8 cellular contexts compared by ENCODE assay signal in genomic region chr10:100986623-100986951, GRCh38. TPM values are rescaled to one million over a fixed set of nuclear protein-coding genes. Genes with fewer than 3 reads are reported as not detected.
DNase-seq lines count a peak whose midpoint lies in the region; ATAC-seq, FAIRE-seq and TF ChIP-seq lines count a peak whose summit lies in the region.

No MANE protein-coding gene starts in this region.

- TF ChIP-seq CTCF in CD14-positive monocyte (IDR thresholded peaks at IDR 0.05): no peak
- TF ChIP-seq CTCF in NB4 (IDR thresholded peaks at IDR 0.05; ENCODE audit: low read depth, low read length): no peak
- no peak for TF ChIP-seq CTCF in H1 (IDR thresholded peaks at IDR 0.05; ENCODE audit: control extremely low read depth in 1 of 3, insufficient read depth in 1 of 3, low read depth in 1 of 3, low read length in 3 of 3)
- no peak for TF ChIP-seq CTCF in neural cell (IDR thresholded peaks at IDR 0.05; ENCODE audit: poor library complexity, severe bottlenecking)
- no peak for TF ChIP-seq CTCF in GM10266 (IDR thresholded peaks at IDR 0.05; ENCODE audit: control insufficient read depth, insufficient read depth, low read depth, missing control alignments)

- peaks cover 43 to 45% of the 10 kb centered on the region in 2 donors for H3K36me3 Mint-ChIP-seq in CD14-positive monocyte

- no peak overlapping the region for H3K14ac ChIP-seq in H1 (ENCODE audit: insufficient read length)

- TF ChIP-seq EP300 in H1 (IDR thresholded peaks at IDR 0.05; ENCODE audit: borderline replicate concordance in 1 of 2, low read depth in 2 of 2, low read length in 2 of 2) (no peak), neural cell (conservative IDR thresholded peaks at IDR 0.05; ENCODE audit: poor library complexity, severe bottlenecking) (no peak)

- peaks cover 0 to 12% (median 5%) of the 10 kb centered on the region in 4 experiments; a peak in 4 of 7 replicates for H3K4me1 ChIP-seq in H1 (replicated peaks in 1 of 4; ENCODE audit: control insufficient read depth in 3 of 4, insufficient read depth in 4 of 4, low read length in 3 of 4)

- H3K9me2 ChIP-seq in neural cell (ENCODE audit: insufficient read depth, low read length): no peaks in the 10 kb centered on the region

- H2BK15ac ChIP-seq in H1 (ENCODE audit: low read length): no peak overlapping the region

- H3K27ac Mint-ChIP-seq in CD14-positive monocyte: peak overlapping the region in 1 of 7 donors; percentile 90

- H2BK5ac ChIP-seq in H1 (ENCODE audit: low read depth, low read length): peak overlapping the region; percentile 96

- TF ChIP-seq RAD21 in H1 (IDR thresholded peaks at IDR 0.05 in 1 of 2, conservative IDR thresholded peaks at IDR 0.05 in 1 of 2; ENCODE audit: low read depth in 2 of 2, low read length in 2 of 2) (no peak), neural cell (conservative IDR thresholded peaks at IDR 0.05) (no peak)

- H4K20me1 ChIP-seq in H1 (replicated peaks in 1 of 2; ENCODE audit: control insufficient read depth in 1 of 2, insufficient read depth in 2 of 2, low read length in 2 of 2): peaks cover 7 to 18% of the 10 kb centered on the region in 2 experiments
- no peaks in the 10 kb centered on the region for H4K20me1 ChIP-seq in neural cell (ENCODE audit: insufficient read depth)

- peaks cover 15% of the 10 kb centered on the region for H3K79me1 ChIP-seq in H1 (ENCODE audit: low read depth, low read length)

- H3K4me2 ChIP-seq in H1 (ENCODE audit: insufficient read depth in 1 of 2, low read depth in 2 of 2, low read length in 2 of 2) (peak overlapping the region; percentile 85 to 98), neural cell (ENCODE audit: low read length) (peak overlapping the region; percentile 90)

- H2BK12ac ChIP-seq in H1 (ENCODE audit: low read depth, low read length): no peak overlapping the region

- peaks cover 0 to 6% (median 4%) of the 10 kb centered on the region in 7 donors for H3K9me3 Mint-ChIP-seq in CD14-positive monocyte

- 24% methylated on average over 17 of the region's 17 CpGs; no CpG with 5 or more reads in 1 of the 2 experiments for WGBS in H1 (ENCODE audit: extremely low coverage in 1 of 2, insufficient coverage in 1 of 2, insufficient read length in 1 of 2, insufficient replicate concordance in 2 of 2, low coverage in 1 of 2, low lambda C conversion rate in 2 of 2, missing lambda C conversion rate in 1 of 2), 2 experiments

- peak overlapping the region; percentile 100 for H3K4me3 ChIP-seq in NB4 (ENCODE audit: low read depth, low read length)
- peak overlapping the region; percentile 68 to 92 (median 80) for H3K4me3 ChIP-seq in H1 (ENCODE audit: extremely low read depth in 1 of 4, insufficient read depth in 2 of 4, low read depth in 3 of 4, low read length in 4 of 4)
- peak overlapping the region; percentile 87 for H3K4me3 ChIP-seq in neural cell (ENCODE audit: low read length)

- H3K27ac ChIP-seq in H1 (ENCODE audit: low read depth, low read length): no peak overlapping the region
- H3K27ac ChIP-seq in neural cell (ENCODE audit: low read length): peak overlapping the region; percentile 94

- H3K9me3 ChIP-seq in H1 (ENCODE audit: insufficient read depth in 2 of 2, low read depth in 1 of 2, low read length in 1 of 2) (no peaks in the 10 kb centered on the region), neural cell (ENCODE audit: low read length) (no peaks in the 10 kb centered on the region)

- no peak for TF ChIP-seq POLR2A in NB4 (IDR thresholded peaks at IDR 0.05; ENCODE audit: extremely low read depth, insufficient read length)
- TF ChIP-seq POLR2A in H1 (IDR thresholded peaks at IDR 0.05; ENCODE audit: control extremely low read depth in 1 of 2, low read depth in 2 of 2, low read length in 2 of 2): no peak

- H4K8ac ChIP-seq in H1 (ENCODE audit: extremely low read depth, insufficient read depth, low read length): peak overlapping the region; percentile 97; the same call in 1 of the 2 replicates

- H3K56ac ChIP-seq in H1 (replicated peaks; ENCODE audit: insufficient read length, low read depth, low read length): peak overlapping the region; percentile 23

- H3K23me2 ChIP-seq in H1 (ENCODE audit: low read depth, low read length): peaks cover 9% of the 10 kb centered on the region; the same call in 1 of the 2 replicates

- H3K36me3 ChIP-seq in H1 (ENCODE audit: control insufficient read depth in 2 of 4, insufficient read depth in 4 of 4, low read length in 3 of 4) (peaks cover 14 to 33% (median 26%) of the 10 kb centered on the region in 4 experiments), neural cell (ENCODE audit: insufficient read depth, low read length) (no peaks in the 10 kb centered on the region)

- peak; percentile 29 for DNase-seq in CD14-positive monocyte (ENCODE audit: low spot score)
- DNase-seq in NB4 (ENCODE audit: low read depth): no peak
- no peak for DNase-seq in H1 (ENCODE audit: low read depth in 1 of 2, low spot score in 2 of 2)
- DNase-seq in GM10266 (ENCODE audit: extremely low spot score): no peak
- DNase-seq in NCI-H82 treated with DMSO at 0.1 percent for 48 hours (lab: John Stamatoyannopoulos, UW; ENCODE audit: unreplicated experiment): no peak
- DNase-seq in NCI-H2227 (lab: John Stamatoyannopoulos, UW; ENCODE audit: unreplicated experiment): no peak

- H4K91ac ChIP-seq in H1 (replicated peaks; ENCODE audit: insufficient read length, low read length): no peak overlapping the region

- no peak for FAIRE-seq in H1 (lab: Jason Lieb, UNC)

- H3K27me3 Mint-ChIP-seq in CD14-positive monocyte (ENCODE audit: low read depth in 3 of 3): peaks cover 0 to 2% (median 2%) of the 10 kb centered on the region in 3 donors

- peaks cover 25% of the 10 kb centered on the region for H3K4me1 Mint-ChIP-seq in CD14-positive monocyte

- no peak overlapping the region for H3K18ac ChIP-seq in H1 (ENCODE audit: extremely low read depth, low read length)

- no peaks in the 10 kb centered on the region for H3K27me3 ChIP-seq in H1 (replicated peaks in 1 of 4; ENCODE audit: control insufficient read depth in 3 of 4, extremely low read depth in 1 of 4, insufficient read depth in 3 of 4, low read length in 3 of 4)
- H3K27me3 ChIP-seq in neural cell (ENCODE audit: insufficient read depth, low read depth, low read length): no peaks in the 10 kb centered on the region

- H3F3A ChIP-seq in neural cell (ENCODE audit: insufficient read depth, low read length, poor library complexity, severe bottlenecking): no peaks in the 10 kb centered on the region

- CTCF ChIA-PET in H1 (lab: Charles Lee; ENCODE audit: partially characterized antibody): interaction anchor here (0.6 to 26.8 kb wide), 9 partner anchors 8 to 286 kb away, joined by 3 to 464 read pairs (median 4); partner anchors contain the start of gene SEMA4G

- POLR2A ChIA-PET in H1 (lab: Charles Lee; ENCODE audit: partially characterized antibody): interaction anchor here (1.0 to 4.4 kb wide), 9 partner anchors 10 to 425 kb away, joined by 3 to 34 read pairs (median 4); partner anchors contain the start of gene LZTS2

- no peak overlapping the region for H2BK20ac ChIP-seq in H1 (ENCODE audit: low read length)

- intact Hi-C loops in CD14-positive monocyte (cut with micrococcal nuclease): loop anchor here (5.0 to 10.0 kb wide), 2 partner anchors 72 to 74 kb away; partner anchors contain the start of gene SLF2 (in 2 of the 2)

- no peak overlapping the region for H2AK5ac ChIP-seq in H1 (ENCODE audit: low read depth, low read length)

- peak overlapping the region; percentile 96 to 98 for H3K4me3 Mint-ChIP-seq in CD14-positive monocyte

- no peak overlapping the region for H3K4ac ChIP-seq in H1 (replicated peaks; ENCODE audit: insufficient read length, low read depth, low read length)

- H3K9ac ChIP-seq in H1 (replicated peaks in 1 of 4; ENCODE audit: extremely low read depth in 1 of 4, low read depth in 3 of 4, low read length in 3 of 4): peak overlapping the region; percentile 43 to 83 (median 75); a peak in 6 of 7 replicates
- peak overlapping the region; percentile 93 for H3K9ac ChIP-seq in neural cell (ENCODE audit: low read length)

- no peak for ATAC-seq in activated CD4-positive, CD25-positive, alpha-beta regulatory T cell treated with anti-CD3 and anti-CD28 coated beads, Interleukin-2, amount 50 U/mL, for 24 hours

- H3K23ac ChIP-seq in H1 (ENCODE audit: insufficient read length): no peak overlapping the region

- no peak overlapping the region for H2BK120ac ChIP-seq in H1 (replicated peaks; ENCODE audit: low read depth, low read length)

- peaks cover 17 to 51% of the 10 kb centered on the region in 2 experiments for H3K79me2 ChIP-seq in H1 (ENCODE audit: control insufficient read depth in 1 of 2, insufficient read depth in 2 of 2, low read length in 2 of 2)
- H3K79me2 ChIP-seq in neural cell (replicated peaks; ENCODE audit: insufficient read depth, low read length): peaks cover 12% of the 10 kb centered on the region

- no peak overlapping the region; the same call in 1 of the 2 replicates for H2AFZ ChIP-seq in H1 (ENCODE audit: low read length)
- no peak overlapping the region for H2AFZ ChIP-seq in neural cell (ENCODE audit: low read depth, low read length)

- H4K5ac ChIP-seq in H1 (ENCODE audit: insufficient read length, low read depth, low read length): no peak overlapping the region

RNA-seq across cellular contexts. Expression of gene MRPL43, which starts 0.7 kb away (rescaled TPM):
- polyA plus RNA-seq in CD14-positive monocyte (100 to 1,000 TPM in 1 of 2 donors, 10 to 100 TPM in 1; 98.0 to 123 TPM), H1 (2011; rRNA removed) (149 and 171 TPM in 2 replicates), neural cell (121 and 122 TPM in 2 replicates)
- 74.1 and 80.9 TPM in 2 replicates for total RNA-seq in H1 (2021; fragmentation: NEBNext Ultra II Directional; extraction: Animal tissue kit (Norgen Biotek cat#: 25700))
- polyA plus RNA-seq in H1 (2011; cell fraction: cytosol; rRNA removed): 140 TPM
- polyA plus RNA-seq in H1 (2011; cell fraction: nucleus; rRNA removed): 169 TPM
- 72.3 to 110 TPM (median 101 TPM) in 4 replicates for polyA plus RNA-seq in H1 (2012, experiment 1 of 2)
- 122 TPM for polyA plus RNA-seq in H1 (2012, experiment 2 of 2)
- polyA plus RNA-seq in H1 (2013, experiment 1 of 2): 93.1 TPM
- polyA plus RNA-seq in H1 (2013, experiment 2 of 2): 84.8 TPM
- 29.0 and 35.6 TPM in 2 replicates for polyA minus RNA-seq in H1 (2011; rRNA and poly(A)+ RNA removed)
- 49.4 TPM for polyA minus RNA-seq in H1 (2011; cell fraction: cytosol; rRNA and poly(A)+ RNA removed)
- 46.7 TPM for polyA minus RNA-seq in H1 (2011; cell fraction: nucleus; rRNA and poly(A)+ RNA removed)
- polyA minus RNA-seq in neural cell: 44.9 and 47.7 TPM in 2 replicates

RNA-seq across cellular contexts. Expression of gene TWNK, which starts 0.8 kb away (rescaled TPM):
- polyA plus RNA-seq in CD14-positive monocyte: under 1 TPM; 0.31 to 0.69 TPM
- total RNA-seq in H1 (2021; fragmentation: NEBNext Ultra II Directional; extraction: Animal tissue kit (Norgen Biotek cat#: 25700)): 32.5 and 34.9 TPM in 2 replicates
- polyA plus RNA-seq in H1 (2011; rRNA removed): 15.4 TPM in 2 replicates
- polyA plus RNA-seq in H1 (2011; cell fraction: cytosol; rRNA removed): 18.2 TPM
- 18.3 TPM for polyA plus RNA-seq in H1 (2011; cell fraction: nucleus; rRNA removed)
- polyA plus RNA-seq in H1 (2012, experiment 1 of 2): 27.7 to 35.2 TPM (median 32.6 TPM) in 4 replicates
- polyA plus RNA-seq in H1 (2012, experiment 2 of 2): 9.5 TPM
- polyA plus RNA-seq in H1 (2013, experiment 1 of 2): 17.1 TPM
- 16.0 TPM for polyA plus RNA-seq in H1 (2013, experiment 2 of 2)
- polyA minus RNA-seq in H1 (2011; rRNA and poly(A)+ RNA removed): 29.8 and 30.7 TPM in 2 replicates
- 8.3 TPM for polyA minus RNA-seq in H1 (2011; cell fraction: cytosol; rRNA and poly(A)+ RNA removed)
- polyA minus RNA-seq in H1 (2011; cell fraction: nucleus; rRNA and poly(A)+ RNA removed): 17.7 TPM
- 4.2 and 4.8 TPM in 2 replicates for polyA plus RNA-seq in neural cell
- polyA minus RNA-seq in neural cell: 5.6 TPM in 2 replicates

RNA-seq across cellular contexts. Expression of gene LZTS2, which starts 13.0 kb away (rescaled TPM):
- polyA plus RNA-seq in CD14-positive monocyte (1 to 10 TPM; 2.8 to 3.3 TPM), H1 (2011; rRNA removed) (99.5 and 161 TPM in 2 replicates), neural cell (40.1 and 58.4 TPM in 2 replicates)
- 75.7 and 79.3 TPM in 2 replicates for total RNA-seq in H1 (2021; fragmentation: NEBNext Ultra II Directional; extraction: Animal tissue kit (Norgen Biotek cat#: 25700))
- polyA plus RNA-seq in H1 (2011; cell fraction: cytosol; rRNA removed): 84.1 TPM
- 198 TPM for polyA plus RNA-seq in H1 (2011; cell fraction: nucleus; rRNA removed)
- polyA plus RNA-seq in H1 (2012, experiment 1 of 2): 34.9 to 80.3 TPM (median 70.1 TPM) in 4 replicates
- 71.2 TPM for polyA plus RNA-seq in H1 (2012, experiment 2 of 2)
- polyA plus RNA-seq in H1 (2013, experiment 1 of 2): 61.8 TPM
- 57.5 TPM for polyA plus RNA-seq in H1 (2013, experiment 2 of 2)
- polyA minus RNA-seq in H1 (2011; rRNA and poly(A)+ RNA removed): 25.8 and 26.7 TPM in 2 replicates
- polyA minus RNA-seq in H1 (2011; cell fraction: cytosol; rRNA and poly(A)+ RNA removed): 45.7 TPM
- polyA minus RNA-seq in H1 (2011; cell fraction: nucleus; rRNA and poly(A)+ RNA removed): 51.4 TPM
- 27.4 and 31.2 TPM in 2 replicates for polyA minus RNA-seq in neural cell

RNA-seq across cellular contexts. Expression of gene SEMA4G, which starts 17.3 kb away (rescaled TPM):
- polyA plus RNA-seq in CD14-positive monocyte (not detected), H1 (2011; rRNA removed) (18.2 and 20.3 TPM in 2 replicates), neural cell (1.7 TPM in 2 replicates)
- 7.1 and 7.6 TPM in 2 replicates for total RNA-seq in H1 (2021; fragmentation: NEBNext Ultra II Directional; extraction: Animal tissue kit (Norgen Biotek cat#: 25700))
- polyA plus RNA-seq in H1 (2011; cell fraction: cytosol; rRNA removed): 8.5 TPM
- 28.3 TPM for polyA plus RNA-seq in H1 (2011; cell fraction: nucleus; rRNA removed)
- 11.4 to 18.5 TPM (median 14.5 TPM) in 4 replicates for polyA plus RNA-seq in H1 (2012, experiment 1 of 2)
- 15.5 TPM for polyA plus RNA-seq in H1 (2012, experiment 2 of 2)
- polyA plus RNA-seq in H1 (2013, experiment 1 of 2): 14.4 TPM
- polyA plus RNA-seq in H1 (2013, experiment 2 of 2): 14.8 TPM
- polyA minus RNA-seq in H1 (2011; rRNA and poly(A)+ RNA removed): 11.7 and 17.1 TPM in 2 replicates
- 7.2 TPM for polyA minus RNA-seq in H1 (2011; cell fraction: cytosol; rRNA and poly(A)+ RNA removed)
- polyA minus RNA-seq in H1 (2011; cell fraction: nucleus; rRNA and poly(A)+ RNA removed): 9.2 TPM
- polyA minus RNA-seq in neural cell: 2.4 and 3.2 TPM in 2 replicates

RNA-seq across cellular contexts. Expression of gene PDZD7, which starts 44.3 kb away (rescaled TPM):
- polyA plus RNA-seq in CD14-positive monocyte: not detected
- total RNA-seq in H1 (2021; fragmentation: NEBNext Ultra II Directional; extraction: Animal tissue kit (Norgen Biotek cat#: 25700)): 0.88 and 1.1 TPM in 2 replicates
- 1.6 and 1.7 TPM in 2 replicates for polyA plus RNA-seq in H1 (2011; rRNA removed)
- polyA plus RNA-seq in H1 (2011; cell fraction: cytosol; rRNA removed): 2.2 TPM
- polyA plus RNA-seq in H1 (2011; cell fraction: nucleus; rRNA removed): 7.2 TPM
- polyA plus RNA-seq in H1 (2012, experiment 1 of 2): 1.2 to 2.1 TPM (median 1.6 TPM) in 4 replicates
- polyA plus RNA-seq in H1 (2012, experiment 2 of 2): 1.0 TPM
- polyA plus RNA-seq in H1 (2013, experiment 1 of 2): 0.97 TPM
- polyA plus RNA-seq in H1 (2013, experiment 2 of 2): 0.72 TPM
- polyA minus RNA-seq in H1 (2011; rRNA and poly(A)+ RNA removed): 0.85 and 1.5 TPM in 2 replicates
- polyA minus RNA-seq in H1 (2011; cell fraction: cytosol; rRNA and poly(A)+ RNA removed): 2.6 TPM
- 3.9 TPM for polyA minus RNA-seq in H1 (2011; cell fraction: nucleus; rRNA and poly(A)+ RNA removed)
- polyA plus RNA-seq in neural cell: 1.5 and 2.6 TPM in 2 replicates
- 2.2 and 2.8 TPM in 2 replicates for polyA minus RNA-seq in neural cell
